ENCODE assay signal across 36 cellular contexts in genomic region chrX:11932423-11932822, GRCh38.
DNase-seq lines count a peak whose midpoint lies in the region; ATAC-seq, FAIRE-seq and TF ChIP-seq lines count a peak whose summit lies in the region.
"Had no signal": no experiment of that assay in that cellular context is flagged by ENCODE, and none has a peak within 500 bp of the region (broad histone marks: within the 10 kb centered on the region; RNA-seq: fewer than 3 reads in every experiment).

No MANE protein-coding gene starts in this region.

- H4K20me1 ChIP-seq in PC-3 (ENCODE audit: low read length) (no peaks in the 10 kb centered on the region), neural progenitor cell (ENCODE audit: low read depth) (no peaks in the 10 kb centered on the region)
- H4K20me1 ChIP-seq: BLaER1; BLaER1 treated with 17β-estradiol and CSF1 and Interleukin-3, amounts not matched to agents 10 nM and 100 nM had no signal

- no peak overlapping the region for H2AFZ ChIP-seq in PC-3 (ENCODE audit: low read length)
- no peak overlapping the region for H2AFZ ChIP-seq in neural progenitor cell (replicated peaks)

- FAIRE-seq in bronchial epithelial cell (lab: Jason Lieb, UNC), result no peak
- FAIRE-seq: A204.1, A549, D721Med had no signal

- H3K4me1 Mint-ChIP-seq in neural progenitor cell, result no peaks in the 10 kb centered on the region
- H3K4me1 Mint-ChIP-seq: B cell; CD14-positive monocyte; CD4-positive, alpha-beta memory T cell; CD8-positive, alpha-beta memory T cell had no signal

- intact Hi-C loops in PC-3 (cut with micrococcal nuclease), result no loop called here
- intact Hi-C loops in left lung (cut with DNase I), result no loop called here

- H3K9me3 Mint-ChIP-seq in neural progenitor cell, result peaks cover 8% of the 10 kb centered on the region
- H3K9me3 Mint-ChIP-seq: CD4-positive, alpha-beta T cell; CD8-positive, alpha-beta T cell had no signal

- no peak overlapping the region for H3K27ac Mint-ChIP-seq in neural progenitor cell
- H3K27ac Mint-ChIP-seq: B cell; CD14-positive monocyte; CD4-positive, alpha-beta memory T cell; CD4-positive, alpha-beta T cell; CD4-positive, CD25-positive, alpha-beta regulatory T cell; CD8-positive, alpha-beta memory T cell; CD8-positive, alpha-beta T cell had no signal

- ATAC-seq in PC-3 (peak; percentile 89), left lung (peak; percentile 59), SK-N-SH treated with all-trans-retinoic acid at 6 μM for 48 hours (no peak)
- ATAC-seq: A549; CD8-positive, alpha-beta T cell had no signal

- H3K4me3 Mint-ChIP-seq in neural progenitor cell, result no peak overlapping the region
- H3K4me3 Mint-ChIP-seq: B cell; CD14-positive monocyte; CD4-positive, alpha-beta memory T cell; CD4-positive, alpha-beta T cell; CD4-positive, CD25-positive, alpha-beta regulatory T cell; CD8-positive, alpha-beta memory T cell; CD8-positive, alpha-beta T cell had no signal

- H3K79me2 ChIP-seq in PC-3 (ENCODE audit: low read length) (no peaks in the 10 kb centered on the region), neural progenitor cell (ENCODE audit: low read depth) (no peaks in the 10 kb centered on the region)

- H3K36me3 Mint-ChIP-seq in neural progenitor cell, result no peaks in the 10 kb centered on the region
- H3K36me3 Mint-ChIP-seq: CD14-positive monocyte; CD4-positive, alpha-beta memory T cell; CD4-positive, CD25-positive, alpha-beta regulatory T cell; CD8-positive, alpha-beta memory T cell; CD8-positive, alpha-beta T cell had no signal

- no peak overlapping the region for H3K4me3 ChIP-seq in PC-3 (ENCODE audit: low read length)
- H3K4me3 ChIP-seq in bronchial epithelial cell (ENCODE audit: low read depth, low read length), result no peak overlapping the region
- H3K4me3 ChIP-seq in left lung, result no peak overlapping the region
- no peak overlapping the region for H3K4me3 ChIP-seq in neural progenitor cell
- H3K4me3 ChIP-seq: A549; BLaER1; BLaER1 treated with 17β-estradiol and CSF1 and Interleukin-3, amounts not matched to agents 10 nM and 100 nM had no signal

- H3K27me3 Mint-ChIP-seq in neural progenitor cell (ENCODE audit: insufficient read depth, low read depth), result no peaks in the 10 kb centered on the region
- H3K27me3 Mint-ChIP-seq: B cell; CD4-positive, alpha-beta T cell; CD4-positive, CD25-positive, alpha-beta regulatory T cell; CD8-positive, alpha-beta memory T cell had no signal

- H3K36me3 ChIP-seq in PC-3 (ENCODE audit: low read depth, low read length) (no peaks in the 10 kb centered on the region), bronchial epithelial cell (ENCODE audit: control insufficient read depth, insufficient read depth, low read length) (no peaks in the 10 kb centered on the region), left lung (no peaks in the 10 kb centered on the region), neural progenitor cell (no peaks in the 10 kb centered on the region)
- H3K36me3 ChIP-seq: BE2C; BLaER1; BLaER1 treated with 17β-estradiol and CSF1 and Interleukin-3, amounts not matched to agents 10 nM and 100 nM had no signal

- CTCF ChIA-PET in PC-3 (lab: Charles Lee), result no interaction called here

- H3K4me2 ChIP-seq in PC-3 (ENCODE audit: low read length), result no peak overlapping the region
- H3K4me2 ChIP-seq in neural progenitor cell, result no peak overlapping the region
- H3K4me2 ChIP-seq: A549; BLaER1; BLaER1 treated with 17β-estradiol and CSF1 and Interleukin-3, amounts not matched to agents 10 nM and 100 nM had no signal

- no peaks in the 10 kb centered on the region for H3K9me3 ChIP-seq in PC-3 (ENCODE audit: low read length)
- no peaks in the 10 kb centered on the region for H3K9me3 ChIP-seq in left lung
- H3K9me3 ChIP-seq in neural progenitor cell (ENCODE audit: low read depth), result no peaks in the 10 kb centered on the region
- H3K9me3 ChIP-seq: A549, BE2C, Caco-2 had no signal

- H3K4me1 ChIP-seq in PC-3 (ENCODE audit: insufficient read depth, low read length), result peaks cover 11% of the 10 kb centered on the region
- H3K4me1 ChIP-seq in left lung, result no peaks in the 10 kb centered on the region
- no peaks in the 10 kb centered on the region for H3K4me1 ChIP-seq in neural progenitor cell
- H3K4me1 ChIP-seq: A549, BE2C, Caco-2 had no signal

- H3K27me3 ChIP-seq in PC-3 (ENCODE audit: low read length) (no peaks in the 10 kb centered on the region), bronchial epithelial cell (ENCODE audit: control insufficient read depth, insufficient read depth, low read length) (no peaks in the 10 kb centered on the region), left lung (no peaks in the 10 kb centered on the region), neural progenitor cell (no peaks in the 10 kb centered on the region)
- H3K27me3 ChIP-seq: BE2C had no signal

- DNase-seq in DMS53 (lab: John Stamatoyannopoulos, UW) (peak; percentile 40), DMS53 treated with DMSO at 0.1 percent for 48 hours (lab: John Stamatoyannopoulos, UW; ENCODE audit: unreplicated experiment) (no peak), PC-3 (peak; percentile 37), bronchial epithelial cell (ENCODE audit: low read depth) (peak; percentile 9), left lung (no peak), NCI-H526 (lab: John Stamatoyannopoulos, UW) (no peak), neural progenitor cell (ENCODE audit: low spot score) (no peak)
- DNase-seq: 8988T; ACHN; AML-193; BE2C; C1 segment of cervical spinal cord; Caco-2; Calu3; CD4-positive, alpha-beta memory T cell; CD4-positive, alpha-beta T cell; CD4-positive, CD25-positive, alpha-beta regulatory T cell; CD8-positive, alpha-beta memory T cell; CD8-positive, alpha-beta T cell; COR-L47; DMS 273 treated with DMSO at 0.1 percent for 48 hours; DMS153; DMS79; DMS79 treated with DMSO at 0.1 percent for 48 hours; DND-41; EL had no signal

- no TSS peak for BruUV-seq in PC-3 (replicated peaks; lab: Mats Ljungman, UMichigan)

- peak overlapping the region; percentile 39 for H3K27ac ChIP-seq in PC-3 (ENCODE audit: low read length)
- no peak overlapping the region for H3K27ac ChIP-seq in left lung
- H3K27ac ChIP-seq in neural progenitor cell, result no peak overlapping the region
- H3K27ac ChIP-seq: 22Rv1; A549; BLaER1; BLaER1 treated with 17β-estradiol and CSF1 and Interleukin-3, amounts not matched to agents 10 nM and 100 nM; C4-2B had no signal

- TF ChIP-seq CTCF in PC-3 (conservative IDR thresholded peaks at IDR 0.05; ENCODE audit: low read depth, low read length) (no peak), bronchial epithelial cell (IDR thresholded peaks at IDR 0.05; ENCODE audit: insufficient read depth, low read length, severe bottlenecking) (no peak), left lung (IDR thresholded peaks at IDR 0.05) (no peak), neural progenitor cell (IDR thresholded peaks at IDR 0.05) (no peak)

- H3F3A ChIP-seq in PC-3 (ENCODE audit: low read length, unreplicated experiment), result no peaks in the 10 kb centered on the region
- no peaks in the 10 kb centered on the region for H3F3A ChIP-seq in neural progenitor cell (ENCODE audit: low read depth)

- no peak overlapping the region for H3K9ac ChIP-seq in PC-3 (ENCODE audit: low read length)
- no peak overlapping the region for H3K9ac ChIP-seq in neural progenitor cell
- H3K9ac ChIP-seq: BLaER1; BLaER1 treated with 17β-estradiol and CSF1 and Interleukin-3, amounts not matched to agents 10 nM and 100 nM had no signal

- POLR2A ChIA-PET in PC-3 (lab: Charles Lee; ENCODE audit: unreplicated experiment), result no interaction called here

- H3K9me2 ChIP-seq in PC-3 (replicated peaks; ENCODE audit: low read length), result no peaks in the 10 kb centered on the region

TF ChIP-seq in SK-N-SH treated with all-trans-retinoic acid at 6 μM for 48 hours, 23 proteins besides CTCF, POLR2A, EP300 and RAD21:
- TF ChIP-seq ZNF565 (CRISPR knock-in tag; conservative IDR thresholded peaks at IDR 0.05; ENCODE audit: low read depth) (no peak), ZFP3 (CRISPR knock-in tag; IDR thresholded peaks at IDR 0.05) (no peak)

Comparison
In these comparisons a context has a peak if more than half of its experiments do, and no peak if none do; other contexts are left out.
1. DNase-seq: peak in DMS53 (single experiment), PC-3 (single experiment) and bronchial epithelial cell (single experiment); none in DMS53 treated with DMSO at 0.1 percent for 48 hours (single experiment), left lung (0 of 2), NCI-H526 (0 of 2) and neural progenitor cell (single experiment).